ENCODE assay signal across 3 cellular contexts in genomic region chr15:90904746-90905145, GRCh38.
TF ChIP-seq lines count a peak whose summit lies in the region.

No MANE protein-coding gene starts in this region.

TF ChIP-seq in HCT116, 20 proteins besides CTCF, POLR2A, EP300 and RAD21:
- no peak for TF ChIP-seq JUND (IDR thresholded peaks at IDR 0.05)
- TF ChIP-seq TCF7L2 (IDR thresholded peaks at IDR 0.05; ENCODE audit: borderline replicate concordance, extremely low read depth, insufficient read depth, insufficient read length), result no peak
- no peak for TF ChIP-seq REST (IDR thresholded peaks at IDR 0.05; ENCODE audit: low read depth)
- no peak for TF ChIP-seq ELF1 (IDR thresholded peaks at IDR 0.05; ENCODE audit: borderline replicate concordance, low read depth)
- TF ChIP-seq ZFX (IDR thresholded peaks at IDR 0.05), result no peak
- no peak for TF ChIP-seq EZH2phosphoT487 (IDR thresholded peaks at IDR 0.05; ENCODE audit: borderline replicate concordance)
- TF ChIP-seq ZBTB33 (IDR thresholded peaks at IDR 0.05; ENCODE audit: extremely low read depth, insufficient replicate concordance, low read length), result no peak
- TF ChIP-seq SP1 (IDR thresholded peaks at IDR 0.05; ENCODE audit: low read depth), result no peak
- TF ChIP-seq POLR2AphosphoS5 (IDR thresholded peaks at IDR 0.05; ENCODE audit: low read depth, low read length), result no peak
- TF ChIP-seq FOSL1 (IDR thresholded peaks at IDR 0.05; ENCODE audit: low read depth), result no peak
- TF ChIP-seq ATF3 (IDR thresholded peaks at IDR 0.05), result no peak

TF ChIP-seq in GM12878, 131 proteins besides CTCF, POLR2A, EP300 and RAD21:
- peak; percentile 89 for TF ChIP-seq MLLT1 (IDR thresholded peaks at IDR 0.05)
- TF ChIP-seq SMAD1 (IDR thresholded peaks at IDR 0.05; ENCODE audit: low read depth, partially characterized antibody), result no peak
TF ChIP-seq in GM12878: peak in this region for 1.

TF ChIP-seq in HEK293T, 16 proteins besides CTCF, POLR2A, EP300 and RAD21:
- no peak for TF ChIP-seq CTBP1 (IDR thresholded peaks at IDR 0.05; ENCODE audit: borderline replicate concordance)
